ENCODE assay signal across 17 cellular contexts in the genomic region with DNA sequence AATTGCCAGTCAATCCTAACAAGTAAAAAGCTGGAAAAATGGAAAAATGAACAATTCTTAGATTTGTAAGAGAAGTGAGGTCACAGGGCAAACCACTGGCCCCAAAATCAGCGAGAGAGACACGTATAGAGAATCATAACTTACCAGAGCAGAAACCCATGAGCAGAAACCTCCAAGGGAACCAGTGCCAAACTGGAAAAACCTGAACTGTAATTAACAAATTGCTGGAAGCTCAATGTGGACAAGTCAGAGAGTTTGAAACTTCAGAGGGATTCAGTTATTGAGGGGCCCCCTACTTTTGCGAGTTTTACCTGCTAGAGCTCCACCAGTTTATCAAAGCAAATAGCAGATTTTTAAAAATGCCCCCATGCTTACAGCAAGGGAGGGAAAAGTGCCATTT.
DNase-seq lines count a peak whose midpoint lies in the region; ATAC-seq, FAIRE-seq and TF ChIP-seq lines count a peak whose summit lies in the region.
"Had no signal": no experiment of that assay in that cellular context is flagged by ENCODE, and none has a peak within 500 bp of the region (broad histone marks: within the 10 kb centered on the region; RNA-seq: fewer than 3 reads in every experiment).

No MANE protein-coding gene starts in this region.

- H4K12ac ChIP-seq in trophoblast cell (ENCODE audit: low read depth, low read length): no peak overlapping the region

- H4K91ac ChIP-seq in trophoblast cell (ENCODE audit: low read depth, low read length): no peak overlapping the region

- no peak for TF ChIP-seq EP300 in gastroesophageal sphincter (IDR thresholded peaks at IDR 0.05)

- H2AFZ ChIP-seq in Loucy (ENCODE audit: low read length): peak overlapping the region; percentile 26
- no peak overlapping the region for H2AFZ ChIP-seq in trophoblast cell (ENCODE audit: insufficient read depth, low read length, poor library complexity)

- TF ChIP-seq POLR2A in gastroesophageal sphincter (IDR thresholded peaks at IDR 0.05): no peak
- no peak for TF ChIP-seq POLR2A in right lobe of liver (IDR thresholded peaks at IDR 0.05)

- no peaks in the 10 kb centered on the region for H3K9me2 ChIP-seq in Loucy (replicated peaks; ENCODE audit: low read depth, low read length)

- H3K4me2 ChIP-seq in BLaER1 (peak overlapping the region; percentile 29), Loucy (ENCODE audit: low read depth, low read length, poor library complexity, severe bottlenecking) (no peak overlapping the region), trophoblast cell (ENCODE audit: low read length) (peak overlapping the region; percentile 0)

- no peaks in the 10 kb centered on the region for H3F3A ChIP-seq in Loucy (ENCODE audit: low read depth)

- no peak overlapping the region for H4K8ac ChIP-seq in trophoblast cell (ENCODE audit: low read depth, low read length)

- FAIRE-seq in small intestine (lab: Jason Lieb, UNC): no peak
- FAIRE-seq: GM12878, GM18507 had no signal

- H4K20me1 ChIP-seq in BLaER1 (no peaks in the 10 kb centered on the region), Loucy (ENCODE audit: insufficient read depth, low read length, poor library complexity, severe bottlenecking) (no peaks in the 10 kb centered on the region)

- H3K14ac ChIP-seq in trophoblast cell (ENCODE audit: low read length): no peak overlapping the region

- H3K4me3 ChIP-seq in BLaER1: no peak overlapping the region
- H3K4me3 ChIP-seq in Loucy (ENCODE audit: low read length, poor library complexity, severe bottlenecking): no peak overlapping the region
- no peak overlapping the region for H3K4me3 ChIP-seq in gastroesophageal sphincter
- H3K4me3 ChIP-seq in trophoblast cell (ENCODE audit: low read depth, low read length): no peak overlapping the region
- no peak overlapping the region for H3K4me3 ChIP-seq in small intestine (ENCODE audit: low read depth in 1 of 2, low read length in 2 of 2)
- H3K4me3 ChIP-seq in right lobe of liver: no peak overlapping the region
- H3K4me3 ChIP-seq: GM12878 had no signal

- no peak for ATAC-seq in gastroesophageal sphincter
- ATAC-seq in right lobe of liver: no peak
- ATAC-seq: GM12878 had no signal

- no peak overlapping the region for H2BK5ac ChIP-seq in trophoblast cell (ENCODE audit: low read depth, low read length, poor library complexity)

- no peak overlapping the region for H3K23ac ChIP-seq in trophoblast cell (ENCODE audit: low read length)

- 34 to 47% methylated on average over 3 of the region's 3 CpGs for WGBS in gastroesophageal sphincter (ENCODE audit: low coverage in 1 of 2), 2 donors
- no CpG with 5 or more reads among the region's 3 CpGs for WGBS in trophoblast cell (ENCODE audit: extremely low coverage, insufficient coverage, insufficient read length)
- WGBS in small intestine, 3 donors: 73 to 78% (median 78%) methylated on average over 3 of the region's 3 CpGs
- 63% methylated on average over 3 of the region's 3 CpGs for WGBS in right lobe of liver (ENCODE audit: insufficient coverage, low coverage, low lambda C conversion rate, missing lambda C conversion rate)

- H3K9me3 ChIP-seq in BLaER1 (peaks cover 13% of the 10 kb centered on the region), Loucy (ENCODE audit: insufficient read depth, low read depth, low read length) (peaks cover 10% of the 10 kb centered on the region; the same call in 1 of the 2 replicates), gastroesophageal sphincter (no peaks in the 10 kb centered on the region), trophoblast cell (ENCODE audit: insufficient read depth, low read depth, low read length) (no peaks in the 10 kb centered on the region), small intestine (ENCODE audit: control insufficient read depth, low read depth) (no peaks in the 10 kb centered on the region), right lobe of liver (no peaks in the 10 kb centered on the region)

- H3K18ac ChIP-seq in trophoblast cell (ENCODE audit: low read length): no peak overlapping the region

- no peaks in the 10 kb centered on the region for H3K79me2 ChIP-seq in Loucy (ENCODE audit: insufficient read depth, low read length)
- no peaks in the 10 kb centered on the region for H3K79me2 ChIP-seq in trophoblast cell (ENCODE audit: control insufficient read depth, insufficient read depth, low read length, poor library complexity)

- no peaks in the 10 kb centered on the region for H3K36me3 ChIP-seq in BLaER1
- no peaks in the 10 kb centered on the region for H3K36me3 ChIP-seq in Loucy (ENCODE audit: insufficient read depth, low read length)
- H3K36me3 ChIP-seq in gastroesophageal sphincter: no peaks in the 10 kb centered on the region
- no peaks in the 10 kb centered on the region for H3K36me3 ChIP-seq in trophoblast cell (ENCODE audit: control insufficient read depth in 1 of 2, insufficient read depth in 2 of 2, low read length in 2 of 2)
- no peaks in the 10 kb centered on the region for H3K36me3 ChIP-seq in small intestine (ENCODE audit: control insufficient read depth in 2 of 2, insufficient read depth in 2 of 2, low read length in 2 of 2)
- no peaks in the 10 kb centered on the region for H3K36me3 ChIP-seq in right lobe of liver

- H2BK120ac ChIP-seq in trophoblast cell (ENCODE audit: insufficient read depth, low read length, poor library complexity): no peak overlapping the region

- H3K4me1 ChIP-seq in BLaER1 (peaks cover 22% of the 10 kb centered on the region), Loucy (ENCODE audit: insufficient read depth, low read length, poor library complexity, severe bottlenecking) (peaks cover 20% of the 10 kb centered on the region), gastroesophageal sphincter (peaks cover 0 to 20% (median 6%) of the 10 kb centered on the region in 3 donors), trophoblast cell (ENCODE audit: control insufficient read depth in 1 of 2, insufficient read depth in 2 of 2, low read length in 2 of 2) (no peaks in the 10 kb centered on the region), small intestine (ENCODE audit: control insufficient read depth in 2 of 2, insufficient read depth in 1 of 2, low read depth in 1 of 2, low read length in 1 of 2) (no peaks in the 10 kb centered on the region), right lobe of liver (no peaks in the 10 kb centered on the region)

- no peak overlapping the region for H3K27ac ChIP-seq in BLaER1
- H3K27ac ChIP-seq in gastroesophageal sphincter: peak overlapping the region in 3 of 4 donors; percentile 18 to 55 (median 26)
- H3K27ac ChIP-seq in trophoblast cell (ENCODE audit: low read depth, low read length): peak overlapping the region; percentile 73
- no peak overlapping the region for H3K27ac ChIP-seq in small intestine (ENCODE audit: low read depth in 1 of 2, low read length in 1 of 2)
- H3K27ac ChIP-seq in right lobe of liver: no peak overlapping the region
- H3K27ac ChIP-seq: 22Rv1 had no signal

- intact Hi-C loops in right lobe of liver (cut with DNase I): no loop called here

- peak in 1 of 2 donors; percentile 71 for DNase-seq in trophoblast cell
- no peak for DNase-seq in small intestine
- no peak for DNase-seq in NCI-H1105 (lab: John Stamatoyannopoulos, UW)
- no peak for DNase-seq in NCI-H1092 (lab: John Stamatoyannopoulos, UW)
- no peak for DNase-seq in right lobe of liver
- DNase-seq: Calu3; CD4-positive, CD25-positive, alpha-beta regulatory T cell; DMS 273 treated with DMSO at 0.1 percent for 48 hours; HCEC 1CT; HFFc6; IMR-90 had no signal

- H2BK12ac ChIP-seq in trophoblast cell (ENCODE audit: low read length): no peak overlapping the region

- no peak overlapping the region for H3K9ac ChIP-seq in BLaER1
- H3K9ac ChIP-seq in Loucy (ENCODE audit: low read depth, low read length, poor library complexity, severe bottlenecking): no peak overlapping the region
- no peak overlapping the region for H3K9ac ChIP-seq in trophoblast cell (ENCODE audit: low read length)

- H3K27me3 ChIP-seq in BLaER1 (no peaks in the 10 kb centered on the region), Loucy (ENCODE audit: insufficient read depth, low read length, poor library complexity, severe bottlenecking) (no peaks in the 10 kb centered on the region), gastroesophageal sphincter (no peaks in the 10 kb centered on the region), trophoblast cell (ENCODE audit: insufficient read depth, low read length) (no peaks in the 10 kb centered on the region), small intestine (ENCODE audit: control insufficient read depth in 2 of 2, insufficient read depth in 2 of 2, low read length in 2 of 2) (no peaks in the 10 kb centered on the region), right lobe of liver (no peaks in the 10 kb centered on the region)

- H3K79me1 ChIP-seq in trophoblast cell (ENCODE audit: low read length): no peaks in the 10 kb centered on the region

- no peak for TF ChIP-seq CTCF in Loucy (conservative IDR thresholded peaks at IDR 0.05; ENCODE audit: low read length)
- no peak for TF ChIP-seq CTCF in gastroesophageal sphincter (IDR thresholded peaks at IDR 0.05)
- TF ChIP-seq CTCF in right lobe of liver (IDR thresholded peaks at IDR 0.05): no peak

- H3K4ac ChIP-seq in trophoblast cell (ENCODE audit: low read depth, low read length): no peak overlapping the region

- no peak overlapping the region for H2AK5ac ChIP-seq in trophoblast cell (ENCODE audit: low read length)

Comparison
In these comparisons a context has a peak if more than half of its experiments do, and no peak if none do; other contexts are left out.
1. H3K27ac ChIP-seq: peak in gastroesophageal sphincter (3 of 4) and trophoblast cell (single experiment); none in BLaER1 (single experiment), small intestine (0 of 2) and right lobe of liver (0 of 3).